8 cellular contexts compared by ENCODE assay signal in the genomic region with DNA sequence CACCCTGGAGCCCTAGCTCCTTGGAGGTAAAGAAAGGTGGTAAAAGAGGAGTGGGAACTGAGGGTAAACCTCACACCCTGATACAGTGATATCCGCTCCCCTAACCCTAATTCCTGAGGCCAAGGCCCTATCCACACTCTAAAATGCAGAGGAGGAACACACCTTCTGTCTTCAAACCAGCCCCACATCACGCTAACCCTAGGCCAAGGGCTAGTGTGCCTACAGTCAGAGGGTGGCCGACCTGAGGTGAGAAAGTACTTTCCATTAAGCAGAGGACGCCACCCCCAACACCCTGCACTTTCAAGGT. TPM values are rescaled to one million over a fixed set of nuclear protein-coding genes. Genes with fewer than 3 reads are reported as not detected.
DNase-seq lines count a peak whose midpoint lies in the region; ATAC-seq and TF ChIP-seq lines count a peak whose summit lies in the region.

No MANE protein-coding gene starts in this region.

- no peak for TF ChIP-seq CTCF in chondrocyte (IDR thresholded peaks at IDR 0.05)

- H3K4me3 ChIP-seq in ACC112 (ENCODE audit: low read depth, low read length) (peak overlapping the region; percentile 78), muscle layer of colon (ENCODE audit: low read depth in 1 of 2, low read length in 2 of 2) (peak overlapping the region; percentile 85 to 92)

- H2AFZ ChIP-seq in ACC112 (ENCODE audit: low read length, unreplicated experiment) = no peak overlapping the region

- ATAC-seq in GM21381 (IDR thresholded peaks at IDR 0.05; ENCODE audit: unreplicated experiment) (no peak), GM18498 (IDR thresholded peaks at IDR 0.05; ENCODE audit: unreplicated experiment) (no peak), HG03521 (IDR thresholded peaks at IDR 0.05; ENCODE audit: unreplicated experiment) (no peak)

- H3K36me3 Mint-ChIP-seq in IgD-negative memory B cell (peaks cover 3% of the 10 kb centered on the region), chondrocyte (ENCODE audit: low read depth) (peaks cover 7% of the 10 kb centered on the region)

- H3K27ac ChIP-seq in ACC112 (ENCODE audit: low read depth, low read length) (no peak overlapping the region), muscle layer of colon (ENCODE audit: low read depth, low read length) (peak overlapping the region; percentile 69)

- no peaks in the 10 kb centered on the region for H3K9me3 ChIP-seq in muscle layer of colon (ENCODE audit: low read length)

- no peaks in the 10 kb centered on the region for H3K27me3 Mint-ChIP-seq in IgD-negative memory B cell
- H3K27me3 Mint-ChIP-seq in chondrocyte (ENCODE audit: low read depth) = no peaks in the 10 kb centered on the region

- H3K4me1 ChIP-seq in ACC112 (ENCODE audit: control insufficient read depth, insufficient read depth, low read length, unreplicated experiment) (peaks cover 21% of the 10 kb centered on the region), muscle layer of colon (ENCODE audit: insufficient read depth, low read length) (peaks cover 21% of the 10 kb centered on the region)

- H3K4me3 Mint-ChIP-seq in IgD-negative memory B cell = peak overlapping the region; percentile 84 to 96 (median 93)
- peak overlapping the region; percentile 88 for H3K4me3 Mint-ChIP-seq in chondrocyte (ENCODE audit: unreplicated experiment)

- H3K27me3 ChIP-seq in ACC112 (ENCODE audit: insufficient read depth, low read length) (no peaks in the 10 kb centered on the region), muscle layer of colon (ENCODE audit: control insufficient read depth in 1 of 2, insufficient read depth in 2 of 2, low read length in 2 of 2) (peaks cover 3 to 14% of the 10 kb centered on the region in 2 donors)

- peaks cover 49% of the 10 kb centered on the region for H3K79me2 ChIP-seq in ACC112 (ENCODE audit: control insufficient read depth, insufficient read depth, low read length, unreplicated experiment)

- H3K4me1 Mint-ChIP-seq in IgD-negative memory B cell (peaks cover 29 to 36% (median 31%) of the 10 kb centered on the region in 3 donors), chondrocyte (ENCODE audit: low read depth) (peaks cover 26% of the 10 kb centered on the region)

- H3K9me3 Mint-ChIP-seq in IgD-negative memory B cell (no peaks in the 10 kb centered on the region), chondrocyte (ENCODE audit: low read depth) (no peaks in the 10 kb centered on the region)

- peak overlapping the region; percentile 40 for H3K9ac ChIP-seq in muscle layer of colon (ENCODE audit: low read length)

- no peak for DNase-seq in chondrocyte (ENCODE audit: low spot score)
- DNase-seq in hepatic stellate cell (ENCODE audit: low spot score) = no peak

- peaks cover 9% of the 10 kb centered on the region for H3K36me3 ChIP-seq in ACC112 (ENCODE audit: insufficient read depth, low read length)
- peaks cover 14% of the 10 kb centered on the region for H3K36me3 ChIP-seq in muscle layer of colon (ENCODE audit: insufficient read depth, low read length)

- H3K27ac Mint-ChIP-seq in IgD-negative memory B cell (peak overlapping the region; percentile 74 to 95 (median 95)), chondrocyte (ENCODE audit: unreplicated experiment) (peak overlapping the region; percentile 70)

RNA-seq across cellular contexts. Expression of gene HDAC3, which starts 0.6 kb away (rescaled TPM):
- 96.1 TPM for polyA plus RNA-seq in IgD-negative memory B cell
- total RNA-seq in chondrocyte = 46.5 to 55.4 TPM (median 47.8 TPM) in 3 replicates

RNA-seq across cellular contexts. Expression of gene RELL2, which starts 0.7 kb away (rescaled TPM):
- 5.9 TPM for polyA plus RNA-seq in IgD-negative memory B cell
- 2.9 to 6.1 TPM (median 5.2 TPM) in 3 replicates for total RNA-seq in chondrocyte

RNA-seq across cellular contexts. Expression of gene FCHSD1, which starts 15.2 kb away (rescaled TPM):
- 9.9 TPM for polyA plus RNA-seq in IgD-negative memory B cell
- total RNA-seq in chondrocyte = 16.4 to 29.8 TPM (median 24.7 TPM) in 3 replicates

RNA-seq across cellular contexts. Expression of gene DIAPH1, which starts 17.3 kb away (rescaled TPM):
- 57.6 TPM for polyA plus RNA-seq in IgD-negative memory B cell
- 44.1 to 56.2 TPM (median 44.9 TPM) in 3 replicates for total RNA-seq in chondrocyte

RNA-seq across cellular contexts. Expression of gene ARAP3, which starts 46.0 kb away (rescaled TPM):
- polyA plus RNA-seq in IgD-negative memory B cell = not detected
- 1.3 to 7.1 TPM (median 5.9 TPM) in 3 replicates for total RNA-seq in chondrocyte
